Comparison of ENCODE assay signal across 30 cellular contexts in the genomic region with DNA sequence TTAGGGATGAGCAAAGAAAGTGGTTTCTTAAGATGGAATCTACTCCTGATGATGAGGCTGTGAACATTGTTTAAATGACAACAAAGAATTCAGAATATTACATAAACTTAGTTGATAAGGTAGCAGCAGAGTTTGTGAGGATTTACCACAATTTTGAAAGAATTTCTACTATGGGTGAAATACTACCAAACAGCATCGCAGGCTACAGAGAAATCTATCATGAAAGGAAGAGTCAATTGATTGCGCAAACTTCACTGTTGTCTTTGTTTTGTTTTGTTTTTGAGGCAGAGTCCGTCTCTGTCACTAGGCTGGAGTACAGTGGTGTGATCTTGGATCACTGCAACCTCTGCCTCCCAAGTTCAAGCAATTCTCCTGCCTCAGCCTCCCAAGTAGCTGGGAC.
"Had no signal": no experiment of that assay in that cellular context is flagged by ENCODE, and none has a peak within 500 bp of the region (broad histone marks: within the 10 kb centered on the region; RNA-seq: fewer than 3 reads in every experiment).

No MANE protein-coding gene starts in this region.

- H3K4me3 ChIP-seq: MG63, SJSA1 had no signal

- H3K27me3 Mint-ChIP-seq: activated naive CD4-positive, alpha-beta T cell treated with anti-CD3 and anti-CD28 coated beads, Interleukin-2, amount 50 U/mL, for 24 hours had no signal

- H3K4me3 Mint-ChIP-seq: activated CD4-positive, alpha-beta T cell treated with anti-CD3 and anti-CD28 coated beads, Interleukin-2, amount 10 ng/mL, durations not matched to agents 24 days and 14 days; activated CD8-positive, alpha-beta T cell treated with anti-CD3 and anti-CD28 coated beads for 36 hours; activated naive CD4-positive, alpha-beta T cell treated with anti-CD3 and anti-CD28 coated beads, Interleukin-2, amount 50 U/mL, for 24 hours; activated naive CD8-positive, alpha-beta T cell treated with anti-CD3 and anti-CD28 coated beads, Interleukin-2, amount 10 ng/mL, durations not matched to agents 7 days and 5 days; activated T-cell treated with anti-CD3 and anti-CD28 coated beads, Interleukin-2, amount 50 U/mL, for 72 hours; activated T-helper 17 cell treated with anti-CD3 and anti-CD28 coated beads, Interleukin-2, amount 50 U/mL, for 72 hours; brain; T-helper 1 cell treated with Interleukin-12 subunit alpha and Interleukin-12 subunit beta and Interleukin-4 antibody, amounts not matched to agents 30 μg/mL and 1 μg/mL, for 36 hours; T-helper 2 cell treated with Interferon-gamma antibody and Interleukin-4, amounts not matched to agents 5 μg/mL and 100 μg/mL, for 36 hours had no signal

- H3K9me3 Mint-ChIP-seq: activated CD4-positive, alpha-beta T cell treated with anti-CD3 and anti-CD28 coated beads, Interleukin-2, amount 10 ng/mL, durations not matched to agents 24 days and 14 days; activated CD8-positive, alpha-beta T cell treated with anti-CD3 and anti-CD28 coated beads for 36 hours; activated naive CD4-positive, alpha-beta T cell treated with anti-CD3 and anti-CD28 coated beads, Interleukin-2, amount 50 U/mL, for 24 hours; activated naive CD8-positive, alpha-beta T cell treated with anti-CD3 and anti-CD28 coated beads, Interleukin-2, amount 10 ng/mL, durations not matched to agents 7 days and 5 days; activated T-cell treated with anti-CD3 and anti-CD28 coated beads, Interleukin-2, amount 50 U/mL, for 72 hours; activated T-helper 17 cell treated with anti-CD3 and anti-CD28 coated beads, Interleukin-2, amount 50 U/mL, for 72 hours; T-helper 1 cell treated with Interleukin-12 subunit alpha and Interleukin-12 subunit beta and Interleukin-4 antibody, amounts not matched to agents 30 μg/mL and 1 μg/mL, for 36 hours; T-helper 2 cell treated with Interferon-gamma antibody and Interleukin-4, amounts not matched to agents 5 μg/mL and 100 μg/mL, for 36 hours had no signal

- H3K27ac ChIP-seq: SJSA1 had no signal

- H3K36me3 ChIP-seq: MG63, SJSA1 had no signal

- H3K9me3 ChIP-seq: MG63, SJSA1, SK-N-SH had no signal

- ATAC-seq: activated CD8-positive, alpha-beta T cell treated with anti-CD3 and anti-CD28 coated beads for 36 hours; activated T-cell treated with anti-CD3 and anti-CD28 coated beads, Interleukin-2, amount 50 U/mL, for 72 hours; activated T-helper 17 cell treated with anti-CD3 and anti-CD28 coated beads, Interleukin-2, amount 50 U/mL, for 72 hours; Panc1 had no signal

- H3K27me3 ChIP-seq: MG63, SJSA1 had no signal

- H3K36me3 Mint-ChIP-seq: activated naive CD4-positive, alpha-beta T cell treated with anti-CD3 and anti-CD28 coated beads, Interleukin-2, amount 50 U/mL, for 24 hours; activated naive CD8-positive, alpha-beta T cell treated with anti-CD3 and anti-CD28 coated beads, Interleukin-2, amount 10 ng/mL, durations not matched to agents 7 days and 5 days; brain had no signal

- H3K4me2 ChIP-seq: SK-N-SH had no signal

- DNase-seq: activated CD4-positive, alpha-beta T cell treated with anti-CD3 and anti-CD28 coated beads, Interleukin-2, amount 10 ng/mL, durations not matched to agents 24 days and 14 days; activated CD4-positive, alpha-beta T cell treated with anti-CD3 and anti-CD28 coated beads, Interleukin-2, amount 50 U/mL, for 4 hours; activated CD8-positive, alpha-beta T cell treated with anti-CD3 and anti-CD28 coated beads for 36 hours; activated effector memory CD4-positive, alpha-beta T cell treated with anti-CD3 and anti-CD28 coated beads, Interleukin-2, amount 50 U/mL, for 16 hours; activated naive CD4-positive, alpha-beta T cell treated with Interleukin-2 at 50 U/mL for 16 hours; activated naive CD8-positive, alpha-beta T cell treated with anti-CD3 and anti-CD28 coated beads, Interleukin-2, amount 10 ng/mL, durations not matched to agents 7 days and 5 days; activated T-cell treated with anti-CD3 and anti-CD28 coated beads, Interleukin-2, amount 50 U/mL, for 1 hour; activated T-cell treated with anti-CD3 and anti-CD28 coated beads, Interleukin-2, amount 50 U/mL, for 72 hours; caudate nucleus; cerebellar nuclear complex; Kasumi-1; MG63; NCI-H1105; NCI-H1417 treated with DMSO at 0.1 percent for 48 hours; NCI-H1930; NCI-H2081 treated with DMSO at 0.1 percent for 48 hours; NCI-H345; NCI-H524 treated with DMSO at 0.1 percent for 48 hours; RPMI8226; SHP77 treated with DMSO at 0.1 percent for 48 hours; SK-N-SH had no signal

- H3K27ac Mint-ChIP-seq: activated CD4-positive, alpha-beta T cell treated with anti-CD3 and anti-CD28 coated beads, Interleukin-2, amount 10 ng/mL, durations not matched to agents 24 days and 14 days; activated CD8-positive, alpha-beta T cell treated with anti-CD3 and anti-CD28 coated beads for 36 hours; activated naive CD4-positive, alpha-beta T cell treated with anti-CD3 and anti-CD28 coated beads, Interleukin-2, amount 50 U/mL, for 24 hours; activated naive CD8-positive, alpha-beta T cell treated with anti-CD3 and anti-CD28 coated beads, Interleukin-2, amount 10 ng/mL, durations not matched to agents 7 days and 5 days; activated T-cell treated with anti-CD3 and anti-CD28 coated beads, Interleukin-2, amount 50 U/mL, for 72 hours; activated T-helper 17 cell treated with anti-CD3 and anti-CD28 coated beads, Interleukin-2, amount 50 U/mL, for 72 hours; T-helper 1 cell treated with Interleukin-12 subunit alpha and Interleukin-12 subunit beta and Interleukin-4 antibody, amounts not matched to agents 30 μg/mL and 1 μg/mL, for 36 hours; T-helper 2 cell treated with Interferon-gamma antibody and Interleukin-4, amounts not matched to agents 5 μg/mL and 100 μg/mL, for 36 hours had no signal

- H3K4me1 Mint-ChIP-seq: activated CD4-positive, alpha-beta T cell treated with anti-CD3 and anti-CD28 coated beads, Interleukin-2, amount 10 ng/mL, durations not matched to agents 24 days and 14 days; activated naive CD4-positive, alpha-beta T cell treated with anti-CD3 and anti-CD28 coated beads, Interleukin-2, amount 50 U/mL, for 24 hours; activated T-helper 17 cell treated with anti-CD3 and anti-CD28 coated beads, Interleukin-2, amount 50 U/mL, for 72 hours had no signal

- FAIRE-seq: bronchial epithelial cell, TTC549 had no signal

- H3K9ac ChIP-seq: SK-N-SH had no signal
